20 cellular contexts compared by ENCODE assay signal in the genomic region with DNA sequence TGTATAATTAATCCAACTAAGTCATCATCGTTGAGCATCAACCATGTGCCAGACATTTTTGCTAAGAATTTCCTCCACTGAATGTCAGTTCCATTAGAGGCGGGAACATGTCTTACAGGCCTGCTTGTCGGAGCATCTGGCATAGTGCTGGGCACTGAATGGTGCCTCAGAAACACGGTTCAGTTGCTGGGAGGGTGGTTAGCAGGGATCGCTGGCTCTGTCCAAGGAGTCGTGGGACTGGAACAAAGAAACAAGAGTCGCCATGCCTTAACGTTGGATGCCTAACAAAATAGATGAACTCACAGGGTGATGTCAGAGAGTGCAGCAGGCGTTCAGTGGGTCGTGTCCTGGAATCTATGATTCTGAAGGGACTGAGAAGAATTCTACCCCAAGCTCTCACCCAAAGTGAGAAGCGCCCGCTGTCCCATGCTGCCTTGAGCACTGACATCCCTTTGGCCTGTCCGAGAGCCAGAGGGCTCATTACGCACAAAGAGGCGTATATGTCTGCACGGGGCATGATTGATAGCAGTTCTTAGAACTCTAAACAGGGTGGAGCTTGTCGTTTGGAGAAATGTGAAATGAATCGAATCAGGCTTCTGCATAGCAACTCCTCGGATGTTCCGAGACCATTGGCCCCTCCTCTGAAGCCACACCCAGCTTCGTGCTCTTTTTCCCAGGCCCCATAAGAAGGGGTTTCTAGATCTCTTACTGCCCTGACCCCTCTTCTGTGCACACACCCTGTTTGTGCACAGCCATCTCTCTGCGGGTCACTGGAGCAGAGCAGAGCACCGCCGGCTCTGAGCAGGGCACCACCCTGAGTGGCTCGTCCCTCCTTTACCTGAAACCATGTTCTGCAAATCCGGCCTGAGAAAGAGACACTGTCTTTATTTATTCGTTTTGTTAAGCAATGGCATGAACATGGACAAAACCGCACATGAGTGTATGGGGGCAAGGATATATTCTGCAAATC.
"Had no signal": no experiment of that assay in that cellular context is flagged by ENCODE, and none has a peak within 500 bp of the region (broad histone marks: within the 10 kb centered on the region; RNA-seq: fewer than 3 reads in every experiment).

No MANE protein-coding gene starts in this region.

- H3K4me1 ChIP-seq: heart left ventricle had no signal

- H3K27me3 Mint-ChIP-seq: dendritic cell treated with granulocyte-macrophage colony-stimulating factor and Interleukin-4, amounts not matched to agents 40 ng/mL and 50 ng/mL, for 4 days had no signal

- H3K9ac ChIP-seq: SK-N-SH had no signal

- H3K27ac ChIP-seq: brain microvascular endothelial cell, epithelial cell of prostate, heart left ventricle, VCaP had no signal

- H3K4me3 Mint-ChIP-seq: activated naive CD8-positive, alpha-beta T cell treated with anti-CD3 and anti-CD28 coated beads, Interleukin-2, amount 10 ng/mL, durations not matched to agents 7 days and 5 days; dendritic cell treated with granulocyte-macrophage colony-stimulating factor and Interleukin-4, amounts not matched to agents 40 ng/mL and 50 ng/mL, for 4 days; effector memory CD8-positive, alpha-beta T cell; immature natural killer cell; memory B cell; naive thymus-derived CD8-positive, alpha-beta T cell; stimulated activated effector memory CD8-positive, alpha-beta T cell treated with anti-CD3 and anti-CD28 coated beads, Interleukin-12 subunit alpha, Interleukin-12 subunit beta, amount 100 ng/mL, for 72 hours had no signal

- H3K4me1 Mint-ChIP-seq: immature natural killer cell; stimulated activated effector memory CD8-positive, alpha-beta T cell treated with anti-CD3 and anti-CD28 coated beads, Interleukin-12 subunit alpha, Interleukin-12 subunit beta, amount 100 ng/mL, for 72 hours had no signal

- H3K9me3 ChIP-seq: heart left ventricle, SK-N-SH had no signal

- H3K4me2 ChIP-seq: SK-N-SH had no signal

- H3K36me3 Mint-ChIP-seq: activated naive CD8-positive, alpha-beta T cell treated with anti-CD3 and anti-CD28 coated beads, Interleukin-2, amount 10 ng/mL, durations not matched to agents 7 days and 5 days; naive thymus-derived CD8-positive, alpha-beta T cell; stimulated activated effector memory CD8-positive, alpha-beta T cell treated with anti-CD3 and anti-CD28 coated beads, Interleukin-12 subunit alpha, Interleukin-12 subunit beta, amount 100 ng/mL, for 72 hours had no signal

- H3K9me3 Mint-ChIP-seq: immature natural killer cell, memory B cell had no signal

- H3K4me3 ChIP-seq: heart left ventricle had no signal

- DNase-seq: activated CD4-positive, alpha-beta T cell treated with anti-CD3 and anti-CD28 coated beads, Interleukin-2, amount 50 U/mL, for 48 hours; activated gamma-delta T cell treated with Interleukin-2 at 50 U/mL for 16 hours; activated naive CD8-positive, alpha-beta T cell treated with anti-CD3 and anti-CD28 coated beads, Interleukin-2, amount 10 ng/mL, durations not matched to agents 7 days and 5 days; brain microvascular endothelial cell; effector memory CD8-positive, alpha-beta T cell; heart left ventricle; immature natural killer cell; right cardiac atrium; SK-N-SH; stimulated activated CD4-positive, alpha-beta T cell treated with anti-CD3 and anti-CD28 coated beads, Interleukin-2, amount 100 ng/mL, for 24 hours; T-helper 1 cell; T1000 had no signal

- H3K27ac Mint-ChIP-seq: activated naive CD8-positive, alpha-beta T cell treated with anti-CD3 and anti-CD28 coated beads, Interleukin-2, amount 10 ng/mL, durations not matched to agents 7 days and 5 days; dendritic cell treated with granulocyte-macrophage colony-stimulating factor and Interleukin-4, amounts not matched to agents 40 ng/mL and 50 ng/mL, for 4 days; effector memory CD8-positive, alpha-beta T cell; memory B cell; naive thymus-derived CD8-positive, alpha-beta T cell; progenitor cell of endocrine pancreas; stimulated activated effector memory CD8-positive, alpha-beta T cell treated with anti-CD3 and anti-CD28 coated beads, Interleukin-12 subunit alpha, Interleukin-12 subunit beta, amount 100 ng/mL, for 72 hours had no signal

- H3K36me3 ChIP-seq: brain microvascular endothelial cell, heart left ventricle had no signal

- ATAC-seq: effector memory CD8-positive, alpha-beta T cell; heart left ventricle; left colon; naive thymus-derived CD8-positive, alpha-beta T cell; right cardiac atrium; stimulated activated effector memory CD8-positive, alpha-beta T cell treated with anti-CD3 and anti-CD28 coated beads, Interleukin-12 subunit alpha, Interleukin-12 subunit beta, amount 100 ng/mL, for 72 hours had no signal

- H3K27me3 ChIP-seq: brain microvascular endothelial cell had no signal
